Comparison of ENCODE assay signal across 2 cellular contexts in the genomic region with DNA sequence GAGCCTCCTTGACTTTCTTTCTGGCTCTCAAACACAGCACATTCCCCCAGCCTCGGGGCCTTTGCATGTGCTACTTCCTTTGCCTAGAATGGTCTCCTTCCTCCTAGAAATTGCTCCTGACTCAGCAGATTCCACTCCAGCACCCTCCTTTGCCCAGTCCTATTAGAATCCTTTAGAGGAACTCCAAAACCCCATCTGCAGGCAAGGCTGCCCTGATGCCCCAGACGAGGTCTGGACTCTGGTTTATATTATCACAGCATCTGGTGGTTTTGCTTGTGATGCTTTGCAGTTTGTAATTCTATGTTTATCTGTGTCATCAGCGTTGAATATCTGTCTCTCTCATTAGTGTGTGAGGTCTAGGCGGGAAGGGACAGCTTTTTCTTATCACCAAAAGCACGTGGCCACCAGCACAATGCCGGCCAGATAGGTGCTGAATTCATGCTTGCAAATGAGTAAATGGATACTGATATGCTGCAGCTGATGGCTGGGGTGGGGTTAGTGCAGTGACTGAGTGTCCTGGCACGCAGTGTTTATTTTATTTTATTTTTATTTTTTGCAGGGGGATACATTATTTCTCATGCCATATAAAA.
TF ChIP-seq lines count a peak whose summit lies in the region.

No MANE protein-coding gene starts in this region.

TF ChIP-seq in A549, 52 proteins besides CTCF, POLR2A, EP300 and RAD21:
- TF ChIP-seq MAFK (IDR thresholded peaks at IDR 0.05; ENCODE audit: partially characterized antibody) (peak; percentile 88), NPAS2 (CRISPR knock-in tag; IDR thresholded peaks at IDR 0.05; ENCODE audit: borderline replicate concordance) (no peak), REST (IDR thresholded peaks at IDR 0.05) (no peak), MAZ (IDR thresholded peaks at IDR 0.05; ENCODE audit: borderline replicate concordance, low read depth, low read length) (no peak), EHMT2 (IDR thresholded peaks at IDR 0.05; ENCODE audit: low read depth) (no peak), CHD2 (IDR thresholded peaks at IDR 0.05; ENCODE audit: low read length, partially characterized antibody) (no peak), NR3C1 (IDR thresholded peaks at IDR 0.05) (no peak)
- TF ChIP-seq, protein P1, sequence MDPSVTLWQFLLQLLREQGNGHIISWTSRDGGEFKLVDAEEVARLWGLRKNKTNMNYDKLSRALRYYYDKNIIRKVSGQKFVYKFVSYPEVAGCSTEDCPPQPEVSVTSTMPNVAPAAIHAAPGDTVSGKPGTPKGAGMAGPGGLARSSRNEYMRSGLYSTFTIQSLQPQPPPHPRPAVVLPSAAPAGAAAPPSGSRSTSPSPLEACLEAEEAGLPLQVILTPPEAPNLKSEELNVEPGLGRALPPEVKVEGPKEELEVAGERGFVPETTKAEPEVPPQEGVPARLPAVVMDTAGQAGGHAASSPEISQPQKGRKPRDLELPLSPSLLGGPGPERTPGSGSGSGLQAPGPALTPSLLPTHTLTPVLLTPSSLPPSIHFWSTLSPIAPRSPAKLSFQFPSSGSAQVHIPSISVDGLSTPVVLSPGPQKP (IDR thresholded peaks at IDR 0.05; ENCODE audit: low read depth, low read length): no peak

TF ChIP-seq in IMR-90, 13 proteins besides CTCF, POLR2A, EP300 and RAD21:
- TF ChIP-seq, protein P2, sequence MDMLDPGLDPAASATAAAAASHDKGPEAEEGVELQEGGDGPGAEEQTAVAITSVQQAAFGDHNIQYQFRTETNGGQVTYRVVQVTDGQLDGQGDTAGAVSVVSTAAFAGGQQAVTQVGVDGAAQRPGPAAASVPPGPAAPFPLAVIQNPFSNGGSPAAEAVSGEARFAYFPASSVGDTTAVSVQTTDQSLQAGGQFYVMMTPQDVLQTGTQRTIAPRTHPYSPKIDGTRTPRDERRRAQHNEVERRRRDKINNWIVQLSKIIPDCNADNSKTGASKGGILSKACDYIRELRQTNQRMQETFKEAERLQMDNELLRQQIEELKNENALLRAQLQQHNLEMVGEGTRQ (IDR thresholded peaks at IDR 0.05; ENCODE audit: low read depth, low read length): peak; percentile 74
- TF ChIP-seq, protein P1 (IDR thresholded peaks at IDR 0.05; ENCODE audit: borderline replicate concordance, low read depth, low read length): no peak
- TF ChIP-seq RCOR1 (IDR thresholded peaks at IDR 0.05; ENCODE audit: insufficient replicate concordance, low read length) (no peak), BHLHE40 (IDR thresholded peaks at IDR 0.05; ENCODE audit: low read depth, low read length) (peak; percentile 90), MXI1 (IDR thresholded peaks at IDR 0.05; ENCODE audit: borderline replicate concordance, low read depth, low read length) (peak; percentile 83), NFE2L2 (IDR thresholded peaks at IDR 0.05; ENCODE audit: low read depth, low read length) (peak; percentile 61), SMC3 (IDR thresholded peaks at IDR 0.05; ENCODE audit: low read depth, low read length) (0 out of 2 replicates have a peak, but pooled peaks have one; percentile 11), CEBPB (IDR thresholded peaks at IDR 0.05; ENCODE audit: low read depth, low read length) (no peak), MAFK (IDR thresholded peaks at IDR 0.05; ENCODE audit: low read depth, low read length) (peak; percentile 97), CHD1 (IDR thresholded peaks at IDR 0.05; ENCODE audit: low read depth, low read length) (no peak), FOS (IDR thresholded peaks at IDR 0.05; ENCODE audit: low read depth, low read length) (peak; percentile 33; the same call in 1 of the 2 replicates), MAZ (IDR thresholded peaks at IDR 0.05; ENCODE audit: borderline replicate concordance, low read depth, low read length) (0 out of 2 replicates have a peak, but pooled peaks have one; percentile 10)
